ENCODE assay signal across 8 cellular contexts in genomic region chrX:69538321-69538876, GRCh38. TPM values are rescaled to one million over a fixed set of nuclear protein-coding genes. Genes with fewer than 3 reads are reported as not detected.
A peak's percentile ranks its signal among the peaks of the same experiment; 100 is the strongest.
DNase-seq lines count a peak whose midpoint lies in the region; ATAC-seq and TF ChIP-seq lines count a peak whose summit lies in the region.

No MANE protein-coding gene starts in this region.

- H3K4me2 ChIP-seq in BLaER1 treated with 17β-estradiol and CSF1 and Interleukin-3, amounts not matched to agents 10 nM and 100 nM = peak overlapping the region; percentile 62 to 82 (median 70)

- DNase-seq in HT-29 (ENCODE audit: low spot score) = peak; percentile 43
- peak; percentile 70 for DNase-seq in T-helper 9 cell
- DNase-seq in astrocyte of the spinal cord (ENCODE audit: low read depth, low spot score) = peak; percentile 19
- no peak for DNase-seq in H4 (ENCODE audit: low spot score)

- peak; percentile 95 for ATAC-seq in GM19372 (IDR thresholded peaks at IDR 0.05; ENCODE audit: low read depth, unreplicated experiment)

- peaks cover 6 to 84% (median 62%) of the 10 kb centered on the region in 11 experiments; a peak in 21 of 22 replicates for H3K27me3 ChIP-seq in BLaER1 treated with 17β-estradiol and CSF1 and Interleukin-3, amounts not matched to agents 10 nM and 100 nM
- H3K27me3 ChIP-seq in iPS-15b (ENCODE audit: control insufficient read depth, insufficient read depth, low read length) = peaks cover 3% of the 10 kb centered on the region

- H4K20me1 ChIP-seq in BLaER1 treated with 17β-estradiol and CSF1 and Interleukin-3, amounts not matched to agents 10 nM and 100 nM = peaks cover 0 to 6% (median 0%) of the 10 kb centered on the region in 11 experiments; a peak in 1 of 22 replicates

- peaks cover 9 to 21% (median 15%) of the 10 kb centered on the region in 11 experiments for H3K9me3 ChIP-seq in BLaER1 treated with 17β-estradiol and CSF1 and Interleukin-3, amounts not matched to agents 10 nM and 100 nM (replicated peaks in 1 of 11)
- H3K9me3 ChIP-seq in iPS-15b (ENCODE audit: control insufficient read depth, insufficient read depth, low read length) = no peaks in the 10 kb centered on the region

- no peaks in the 10 kb centered on the region for H3K36me3 ChIP-seq in BLaER1 treated with 17β-estradiol and CSF1 and Interleukin-3, amounts not matched to agents 10 nM and 100 nM
- H3K36me3 ChIP-seq in iPS-15b (ENCODE audit: control insufficient read depth, insufficient read depth, low read length) = no peaks in the 10 kb centered on the region

- peak overlapping the region in 8 of 10 experiments; percentile 23 to 60 (median 43); a peak in 12 of 20 replicates for H3K4me3 ChIP-seq in BLaER1 treated with 17β-estradiol and CSF1 and Interleukin-3, amounts not matched to agents 10 nM and 100 nM
- H3K4me3 ChIP-seq in astrocyte of the spinal cord (ENCODE audit: low read depth, low read length) (peak overlapping the region; percentile 29), iPS-15b (ENCODE audit: low read depth, low read length) (peak overlapping the region; percentile 49), skin epidermis (peak overlapping the region; percentile 17 to 44 (median 26))

- in situ Hi-C loops in astrocyte of the spinal cord (cut with HindIII; ENCODE audit: low sequenced_read_pairs) = no loop called here

- H3K27ac ChIP-seq in BLaER1 treated with 17β-estradiol and CSF1 and Interleukin-3, amounts not matched to agents 10 nM and 100 nM = peak overlapping the region in 7 of 11 experiments; percentile 11 to 48 (median 37); a peak in 7 of 22 replicates
- H3K27ac ChIP-seq in skin epidermis = peak overlapping the region in 3 of 21 experiments; percentile 3 to 50 (median 15)

- peaks cover 20 to 23% (median 22%) of the 10 kb centered on the region in 10 experiments for H3K4me1 ChIP-seq in BLaER1 treated with 17β-estradiol and CSF1 and Interleukin-3, amounts not matched to agents 10 nM and 100 nM
- no peaks in the 10 kb centered on the region for H3K4me1 ChIP-seq in iPS-15b (ENCODE audit: control insufficient read depth, insufficient read depth, low read length)

- H3K9ac ChIP-seq in BLaER1 treated with 17β-estradiol and CSF1 and Interleukin-3, amounts not matched to agents 10 nM and 100 nM = peak overlapping the region in 10 of 11 experiments; percentile 33 to 65 (median 57); a peak in 16 of 22 replicates
- no peak overlapping the region for H3K9ac ChIP-seq in iPS-15b (ENCODE audit: low read depth, low read length)

- peak; percentile 66 for TF ChIP-seq CTCF in astrocyte of the spinal cord (IDR thresholded peaks at IDR 0.05; ENCODE audit: low read depth, low read length)

RNA-seq across cellular contexts. Expression of gene NALF2, which starts 34.3 kb away (rescaled TPM):
- total RNA-seq in HT-29 (2014; rRNA removed; shearing (Covaris generic)) = 0.03 TPM in 1 of 2 replicates, not detected in the other
- 0.06 TPM in 1 of 2 replicates, not detected in the other for total RNA-seq in H4 (2014; rRNA removed; shearing (Covaris generic))
